1 cellular context compared by ENCODE assay signal in genomic region chr19:32800757-32801156, GRCh38.
TF ChIP-seq lines count a peak whose summit lies in the region.

No MANE protein-coding gene starts in this region.

TF ChIP-seq in HEK293, 187 proteins besides CTCF, POLR2A, EP300 and RAD21 (continued from another document):
- TF ChIP-seq ZNF354C (tag by site-specific recombination; IDR thresholded peaks at IDR 0.05; ENCODE audit: borderline replicate concordance, low read depth) (no peak), SP3 (tag by site-specific recombination; IDR thresholded peaks at IDR 0.05) (no peak), ZNF426 (tag by site-specific recombination; IDR thresholded peaks at IDR 0.05) (no peak), ZFHX2 (tag by site-specific recombination; conservative IDR thresholded peaks at IDR 0.05) (peak; percentile 21; the same call in 1 of the 2 replicates), TSHZ1 (tag by site-specific recombination; IDR thresholded peaks at IDR 0.05; ENCODE audit: borderline replicate concordance) (no peak)
- TF ChIP-seq, protein P1, sequence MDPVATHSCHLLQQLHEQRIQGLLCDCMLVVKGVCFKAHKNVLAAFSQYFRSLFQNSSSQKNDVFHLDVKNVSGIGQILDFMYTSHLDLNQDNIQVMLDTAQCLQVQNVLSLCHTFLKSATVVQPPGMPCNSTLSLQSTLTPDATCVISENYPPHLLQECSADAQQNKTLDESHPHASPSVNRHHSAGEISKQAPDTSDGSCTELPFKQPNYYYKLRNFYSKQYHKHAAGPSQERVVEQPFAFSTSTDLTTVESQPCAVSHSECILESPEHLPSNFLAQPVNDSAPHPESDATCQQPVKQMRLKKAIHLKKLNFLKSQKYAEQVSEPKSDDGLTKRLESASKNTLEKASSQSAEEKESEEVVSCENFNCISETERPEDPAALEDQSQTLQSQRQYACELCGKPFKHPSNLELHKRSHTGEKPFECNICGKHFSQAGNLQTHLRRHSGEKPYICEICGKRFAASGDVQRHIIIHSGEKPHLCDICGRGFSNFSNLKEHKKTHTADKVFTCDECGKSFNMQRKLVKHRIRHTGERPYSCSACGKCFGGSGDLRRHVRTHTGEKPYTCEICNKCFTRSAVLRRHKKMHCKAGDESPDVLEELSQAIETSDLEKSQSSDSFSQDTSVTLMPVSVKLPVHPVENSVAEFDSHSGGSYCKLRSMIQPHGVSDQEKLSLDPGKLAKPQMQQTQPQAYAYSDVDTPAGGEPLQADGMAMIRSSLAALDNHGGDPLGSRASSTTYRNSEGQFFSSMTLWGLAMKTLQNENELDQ (tag by site-specific recombination; IDR thresholded peaks at IDR 0.05; ENCODE audit: low read depth), result no peak
- TF ChIP-seq, protein P2, sequence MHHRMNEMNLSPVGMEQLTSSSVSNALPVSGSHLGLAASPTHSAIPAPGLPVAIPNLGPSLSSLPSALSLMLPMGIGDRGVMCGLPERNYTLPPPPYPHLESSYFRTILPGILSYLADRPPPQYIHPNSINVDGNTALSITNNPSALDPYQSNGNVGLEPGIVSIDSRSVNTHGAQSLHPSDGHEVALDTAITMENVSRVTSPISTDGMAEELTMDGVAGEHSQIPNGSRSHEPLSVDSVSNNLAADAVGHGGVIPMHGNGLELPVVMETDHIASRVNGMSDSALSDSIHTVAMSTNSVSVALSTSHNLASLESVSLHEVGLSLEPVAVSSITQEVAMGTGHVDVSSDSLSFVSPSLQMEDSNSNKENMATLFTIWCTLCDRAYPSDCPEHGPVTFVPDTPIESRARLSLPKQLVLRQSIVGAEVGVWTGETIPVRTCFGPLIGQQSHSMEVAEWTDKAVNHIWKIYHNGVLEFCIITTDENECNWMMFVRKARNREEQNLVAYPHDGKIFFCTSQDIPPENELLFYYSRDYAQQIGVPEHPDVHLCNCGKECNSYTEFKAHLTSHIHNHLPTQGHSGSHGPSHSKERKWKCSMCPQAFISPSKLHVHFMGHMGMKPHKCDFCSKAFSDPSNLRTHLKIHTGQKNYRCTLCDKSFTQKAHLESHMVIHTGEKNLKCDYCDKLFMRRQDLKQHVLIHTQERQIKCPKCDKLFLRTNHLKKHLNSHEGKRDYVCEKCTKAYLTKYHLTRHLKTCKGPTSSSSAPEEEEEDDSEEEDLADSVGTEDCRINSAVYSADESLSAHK (tag by site-specific recombination; IDR thresholded peaks at IDR 0.05), result 0 out of 2 replicates have a peak, but pooled peaks have one; percentile 20
TF ChIP-seq in HEK293: peak in this region for 3.
